27 cellular contexts compared by ENCODE assay signal in genomic region chr22:38165929-38166593, GRCh38. TPM values are rescaled to one million over a fixed set of nuclear protein-coding genes. Genes with fewer than 3 reads are reported as not detected.
A peak's percentile ranks its signal among the peaks of the same experiment; 100 is the strongest.
DNase-seq lines count a peak whose midpoint lies in the region; ATAC-seq, FAIRE-seq and TF ChIP-seq lines count a peak whose summit lies in the region.
"Had no signal": no experiment of that assay in that cellular context is flagged by ENCODE, and none has a peak within 500 bp of the region (broad histone marks: within the 10 kb centered on the region; RNA-seq: fewer than 3 reads in every experiment).

No MANE protein-coding gene starts in this region.

- BruUV-seq in HCT116 (replicated peaks; lab: Mats Ljungman, UMichigan): no TSS peak
- no TSS peak for BruUV-seq in endothelial cell of umbilical vein (replicated peaks; lab: Mats Ljungman, UMichigan)

- H2BK15ac ChIP-seq in mesenchymal stem cell (ENCODE audit: low read depth, poor library complexity, severe bottlenecking): no peak overlapping the region

- H3K4me2 ChIP-seq in HCT116 (ENCODE audit: low read length) (no peak overlapping the region), endothelial cell of umbilical vein (ENCODE audit: insufficient read depth, low read length) (no peak overlapping the region), mesenchymal stem cell (ENCODE audit: low read length, poor library complexity, severe bottlenecking) (no peak overlapping the region)

- no peaks in the 10 kb centered on the region for H3K9me3 ChIP-seq in HCT116 (ENCODE audit: control insufficient read depth in 1 of 2, insufficient read depth in 1 of 2, low read depth in 1 of 2, low read length in 2 of 2)
- H3K9me3 ChIP-seq in endothelial cell of umbilical vein (replicated peaks; ENCODE audit: control insufficient read depth, insufficient read depth, low read length): no peaks in the 10 kb centered on the region
- no peaks in the 10 kb centered on the region for H3K9me3 ChIP-seq in mesenchymal stem cell (ENCODE audit: control insufficient read depth, low read length)
- H3K9me3 ChIP-seq: testis had no signal

- ATAC-seq in HCT116 (peak; percentile 60), HG03135 (IDR thresholded peaks at IDR 0.05; ENCODE audit: unreplicated experiment) (no peak), GM19452 (IDR thresholded peaks at IDR 0.05; ENCODE audit: unreplicated experiment) (no peak)
- ATAC-seq: esophagus mucosa; stimulated activated naive CD8-positive, alpha-beta T cell treated with anti-CD3 and anti-CD28 coated beads, Interleukin-15, Interleukin-2, amounts not matched to agents 100 U/mL and 50 U/mL, for 24 hours had no signal

- no peak overlapping the region for H2BK120ac ChIP-seq in mesenchymal stem cell (ENCODE audit: low read depth, low read length)

- H3K9ac ChIP-seq in HCT116 (ENCODE audit: low read length) (no peak overlapping the region), endothelial cell of umbilical vein (replicated peaks; ENCODE audit: extremely low read depth, insufficient read depth, low read length) (no peak overlapping the region), mesenchymal stem cell (ENCODE audit: low read length) (no peak overlapping the region)
- H3K9ac ChIP-seq: GM23248 had no signal

- H3K27ac ChIP-seq in HCT116 (ENCODE audit: low read depth, low read length) (no peak overlapping the region), endothelial cell of umbilical vein (ENCODE audit: insufficient read depth, low read depth, low read length) (no peak overlapping the region), mesenchymal stem cell (ENCODE audit: low read length, poor library complexity, severe bottlenecking) (no peak overlapping the region)
- H3K27ac ChIP-seq: GM23248 had no signal

- no peaks in the 10 kb centered on the region for H3K79me2 ChIP-seq in HCT116 (ENCODE audit: insufficient read depth, low read length)
- H3K79me2 ChIP-seq in endothelial cell of umbilical vein (ENCODE audit: control insufficient read depth, insufficient read depth, low read length): no peaks in the 10 kb centered on the region

- no peak overlapping the region for H3K4ac ChIP-seq in mesenchymal stem cell (ENCODE audit: low read depth in 1 of 2, low read length in 2 of 2)

- peak overlapping the region in 1 of 2 experiments; percentile 2 for H3K14ac ChIP-seq in mesenchymal stem cell (ENCODE audit: low read length in 2 of 2)

- H2AFZ ChIP-seq in HCT116 (ENCODE audit: low read depth, low read length, poor library complexity, severe bottlenecking): no peak overlapping the region
- H2AFZ ChIP-seq in endothelial cell of umbilical vein (ENCODE audit: low read depth, low read length): peak overlapping the region; percentile 29
- H2AFZ ChIP-seq in mesenchymal stem cell (ENCODE audit: low read depth, low read length): no peak overlapping the region
- H2AFZ ChIP-seq: GM23248 had no signal

- RAD21 ChIA-PET in HCT116 (lab: Charles Lee; ENCODE audit: low non-redundant PET in 1 of 2, low total read pairs in 2 of 2, uncharacterized antibody in 2 of 2, unreplicated experiment in 2 of 2): no interaction called here

- H2BK12ac ChIP-seq in mesenchymal stem cell (ENCODE audit: low read length in 2 of 2): no peak overlapping the region

- no peak overlapping the region for H2AK5ac ChIP-seq in mesenchymal stem cell (ENCODE audit: low read length, severe bottlenecking)

- no peak overlapping the region for H2BK5ac ChIP-seq in mesenchymal stem cell (ENCODE audit: low read depth, low read length, poor library complexity, severe bottlenecking)

- no peak overlapping the region for H3K18ac ChIP-seq in mesenchymal stem cell (ENCODE audit: low read depth in 1 of 2, low read length in 2 of 2)

- TF ChIP-seq RAD21 in HCT116 (IDR thresholded peaks at IDR 0.05; ENCODE audit: low read depth): no peak

- FAIRE-seq in endothelial cell of umbilical vein (lab: Jason Lieb, UNC): peak; percentile 31
- FAIRE-seq: GM12892, HTR-8/SVneo, RCC 7860, small intestine had no signal

- no peak overlapping the region for H3K23ac ChIP-seq in mesenchymal stem cell (ENCODE audit: low read length in 2 of 2)

- POLR2A ChIA-PET in HCT116 (lab: Charles Lee): no interaction called here
- POLR2A ChIA-PET in endothelial cell of umbilical vein (lab: Charles Lee): no interaction called here

- no peak for TF ChIP-seq CTCF in HCT116 (IDR thresholded peaks at IDR 0.05 in 2 of 3, conservative IDR thresholded peaks at IDR 0.05 in 1 of 3; ENCODE audit: borderline replicate concordance in 1 of 3, insufficient read depth in 1 of 3, low read depth in 2 of 3, low read length in 2 of 3)
- no peak for TF ChIP-seq CTCF in endothelial cell of umbilical vein (IDR thresholded peaks at IDR 0.05; ENCODE audit: extremely low read depth in 1 of 2, insufficient read depth in 1 of 2, low read depth in 1 of 2, low read length in 2 of 2)

- H3K79me1 ChIP-seq in mesenchymal stem cell (replicated peaks; ENCODE audit: low read length, poor library complexity, severe bottlenecking): no peaks in the 10 kb centered on the region

- H4K20me1 ChIP-seq in HCT116 (ENCODE audit: insufficient read depth) (no peaks in the 10 kb centered on the region), endothelial cell of umbilical vein (replicated peaks; ENCODE audit: control insufficient read depth, extremely low read depth, insufficient read depth, low read length) (no peaks in the 10 kb centered on the region)

- intact Hi-C loops in HCT116 (cut with micrococcal nuclease): no loop called here
- intact Hi-C loops in endothelial cell of umbilical vein (cut with micrococcal nuclease): no loop called here

- dilution Hi-C loops in endothelial cell of umbilical vein (cut with MboI; ENCODE audit: extremely low pct_ligation_motif_present, low sequenced_read_pairs): no loop called here

- H3K27me3 ChIP-seq in HCT116 (ENCODE audit: insufficient read depth, low read length) (no peaks in the 10 kb centered on the region), endothelial cell of umbilical vein (ENCODE audit: control insufficient read depth in 2 of 2, insufficient read depth in 2 of 2, low read length in 2 of 2) (no peaks in the 10 kb centered on the region), mesenchymal stem cell (ENCODE audit: control insufficient read depth in 1 of 2, insufficient read depth in 1 of 2, low read length in 2 of 2) (no peaks in the 10 kb centered on the region)
- H3K27me3 ChIP-seq: testis had no signal

- no peak overlapping the region for H4K91ac ChIP-seq in mesenchymal stem cell (ENCODE audit: low read length)

- H4K8ac ChIP-seq in mesenchymal stem cell (ENCODE audit: low read length): peak overlapping the region; percentile 45

- H3K36me3 ChIP-seq in HCT116 (ENCODE audit: control insufficient read depth in 1 of 2, insufficient read depth in 2 of 2, low read length in 2 of 2): no peaks in the 10 kb centered on the region; a peak in 1 of 4 replicates
- H3K36me3 ChIP-seq in endothelial cell of umbilical vein (ENCODE audit: control insufficient read depth in 2 of 2, extremely low read depth in 1 of 2, insufficient read depth in 2 of 2, low read length in 2 of 2): no peaks in the 10 kb centered on the region
- peaks cover 0 to 28% of the 10 kb centered on the region in 2 experiments for H3K36me3 ChIP-seq in mesenchymal stem cell (ENCODE audit: control insufficient read depth in 1 of 2, insufficient read depth in 2 of 2, low read depth in 1 of 2, low read length in 2 of 2)

- H3K9me2 ChIP-seq in HCT116 (ENCODE audit: insufficient read depth): no peaks in the 10 kb centered on the region

- CTCF ChIA-PET in HCT116 (lab: Charles Lee): no interaction called here
- CTCF ChIA-PET in endothelial cell of umbilical vein (lab: Charles Lee): interaction anchor here (0.6 to 0.9 kb wide), 3 partner anchors 11 to 66 kb away, joined by 3 read pairs; partner anchors contain the start of gene PLA2G6

- no peaks in the 10 kb centered on the region for H3K9me1 ChIP-seq in endothelial cell of umbilical vein (replicated peaks; ENCODE audit: control insufficient read depth, extremely low read depth, insufficient read depth, low read length)

- H3K4me1 ChIP-seq in HCT116 (ENCODE audit: control insufficient read depth in 1 of 2, insufficient read depth in 2 of 2, low read length in 2 of 2) (peaks cover 17 to 18% of the 10 kb centered on the region in 2 experiments), endothelial cell of umbilical vein (ENCODE audit: control insufficient read depth, extremely low read depth, insufficient read depth, low read length) (peaks cover 8% of the 10 kb centered on the region), mesenchymal stem cell (ENCODE audit: control insufficient read depth, insufficient read depth, low read depth, low read length) (peaks cover 29% of the 10 kb centered on the region)

- 85% methylated on average over 12 of the region's 13 CpGs for WGBS in mesenchymal stem cell

- H3K4me3 ChIP-seq in HCT116 (replicated peaks in 1 of 2; ENCODE audit: low read depth in 1 of 2, low read length in 2 of 2) (no peak overlapping the region), endothelial cell of umbilical vein (replicated peaks in 1 of 3; ENCODE audit: insufficient read depth in 1 of 3, low read depth in 1 of 3, low read length in 3 of 3) (no peak overlapping the region), mesenchymal stem cell (ENCODE audit: insufficient read depth in 1 of 2, low read depth in 1 of 2, low read length in 2 of 2) (no peak overlapping the region)
- H3K4me3 ChIP-seq: GM23248, lung, testis had no signal

- DNase-seq in HCT116 (ENCODE audit: low read depth, low spot score) (no peak), endothelial cell of umbilical vein (ENCODE audit: low read depth, low spot score) (no peak), mesenchymal stem cell (no peak), GOT3 (lab: John Stamatoyannopoulos, UW) (no peak)
- no peak for DNase-seq in stimulated activated naive CD4-positive, alpha-beta T cell treated with Interleukin-2 at 50 U/mL for 16 hours (lab: John Stamatoyannopoulos, UW)
- DNase-seq: activated CD4-positive, alpha-beta T cell treated with anti-CD3 and anti-CD28 coated beads, Interleukin-2, amount 10 ng/mL, durations not matched to agents 24 days and 14 days; activated gamma-delta T cell; C1 segment of cervical spinal cord; caudate nucleus; MM.1S; natural killer cell; NCI-H526; occipital lobe; stimulated activated naive CD8-positive, alpha-beta T cell treated with anti-CD3 and anti-CD28 coated beads, Interleukin-15, Interleukin-2, amounts not matched to agents 100 U/mL and 50 U/mL, for 24 hours; SW 1271; T-helper 9 cell; testis had no signal

- TF ChIP-seq POLR2A in HCT116 (IDR thresholded peaks at IDR 0.05; ENCODE audit: borderline replicate concordance, extremely low read depth, insufficient read depth, insufficient read length) (no peak), endothelial cell of umbilical vein (IDR thresholded peaks at IDR 0.05; ENCODE audit: low read depth, low read length) (no peak)

RNA-seq across cellular contexts. Expression of gene PLA2G6, which starts 15.6 kb away (rescaled TPM):
- total RNA-seq in HCT116 (2021; ENCODE audit: unreplicated experiment) (36.0 TPM), endothelial cell of umbilical vein (10.3 and 11.1 TPM in 2 replicates)
- polyA plus RNA-seq in HCT116 (2012): 24.8 and 27.6 TPM in 2 replicates
- 11.2 TPM for polyA plus RNA-seq in PFSK-1 (2012; ENCODE audit: insufficient read length, low read depth)
- polyA plus RNA-seq in endothelial cell of umbilical vein: 6.6 and 9.9 TPM in 2 replicates
- 1.8 and 3.7 TPM in 2 replicates for polyA plus RNA-seq in endothelial cell of umbilical vein (2011; cell fraction: cytosol; rRNA removed)
- 62.1 and 69.2 TPM in 2 replicates for polyA plus RNA-seq in endothelial cell of umbilical vein (2011; cell fraction: nucleus; rRNA removed)
- polyA plus RNA-seq in endothelial cell of umbilical vein (2012): 2.9 and 4.7 TPM in 2 replicates
- 16.0 and 17.4 TPM in 2 replicates for polyA minus RNA-seq in endothelial cell of umbilical vein
- polyA minus RNA-seq in endothelial cell of umbilical vein (2011; cell fraction: cytosol; rRNA and poly(A)+ RNA removed): 7.0 TPM
- polyA minus RNA-seq in endothelial cell of umbilical vein (2011; cell fraction: nucleus; rRNA and poly(A)+ RNA removed): 19.5 and 21.1 TPM in 2 replicates
- 3.7 TPM for polyA plus RNA-seq in mesenchymal stem cell (2013, experiment 1 of 2)
- polyA plus RNA-seq in mesenchymal stem cell (2013, experiment 2 of 2): 4.4 TPM

RNA-seq across cellular contexts. Expression of gene MAFF, which starts 35.7 kb away (rescaled TPM):
- total RNA-seq in HCT116 (2021; ENCODE audit: unreplicated experiment): 26.0 TPM
- 19.6 and 30.2 TPM in 2 replicates for polyA plus RNA-seq in HCT116 (2012)
- polyA plus RNA-seq in PFSK-1 (2012; ENCODE audit: insufficient read length, low read depth): 145 TPM
- total RNA-seq in endothelial cell of umbilical vein: 59.5 and 61.2 TPM in 2 replicates
- polyA plus RNA-seq in endothelial cell of umbilical vein: 29.0 and 30.5 TPM in 2 replicates
- 30.6 and 35.8 TPM in 2 replicates for polyA plus RNA-seq in endothelial cell of umbilical vein (2011; cell fraction: cytosol; rRNA removed)
- 23.2 and 24.2 TPM in 2 replicates for polyA plus RNA-seq in endothelial cell of umbilical vein (2011; cell fraction: nucleus; rRNA removed)
- polyA plus RNA-seq in endothelial cell of umbilical vein (2012): 43.3 and 46.8 TPM in 2 replicates
- polyA minus RNA-seq in endothelial cell of umbilical vein: 16.2 and 18.6 TPM in 2 replicates
- polyA minus RNA-seq in endothelial cell of umbilical vein (2011; cell fraction: cytosol; rRNA and poly(A)+ RNA removed): 6.8 TPM
- 10.8 and 23.0 TPM in 2 replicates for polyA minus RNA-seq in endothelial cell of umbilical vein (2011; cell fraction: nucleus; rRNA and poly(A)+ RNA removed)
- polyA plus RNA-seq in mesenchymal stem cell (2013, experiment 1 of 2): 9.1 TPM
- 8.8 TPM for polyA plus RNA-seq in mesenchymal stem cell (2013, experiment 2 of 2)

RNA-seq across cellular contexts. Expression of gene BAIAP2L2, which starts 55.6 kb away (rescaled TPM):
- total RNA-seq in HCT116 (2021; ENCODE audit: unreplicated experiment) (1.0 TPM), endothelial cell of umbilical vein (0.16 and 0.20 TPM in 2 replicates)
- 0.82 and 0.96 TPM in 2 replicates for polyA plus RNA-seq in HCT116 (2012)
- polyA plus RNA-seq in PFSK-1 (2012; ENCODE audit: insufficient read length, low read depth): 1.2 TPM
- polyA plus RNA-seq in endothelial cell of umbilical vein: 0.35 and 0.43 TPM in 2 replicates
- 0.11 and 0.15 TPM in 2 replicates for polyA plus RNA-seq in endothelial cell of umbilical vein (2011; cell fraction: cytosol; rRNA removed)
- polyA plus RNA-seq in endothelial cell of umbilical vein (2011; cell fraction: nucleus; rRNA removed): 0.17 and 0.50 TPM in 2 replicates
- polyA plus RNA-seq in endothelial cell of umbilical vein (2012): 0.13 and 0.95 TPM in 2 replicates
- polyA minus RNA-seq in endothelial cell of umbilical vein: not detected in 2 replicates
- polyA minus RNA-seq in endothelial cell of umbilical vein (2011; cell fraction: cytosol; rRNA and poly(A)+ RNA removed): not detected
- not detected in 2 replicates for polyA minus RNA-seq in endothelial cell of umbilical vein (2011; cell fraction: nucleus; rRNA and poly(A)+ RNA removed)
- 0.33 TPM for polyA plus RNA-seq in mesenchymal stem cell (2013, experiment 1 of 2)
- polyA plus RNA-seq in mesenchymal stem cell (2013, experiment 2 of 2): 0.30 TPM
- total RNA-seq: occipital lobe had no signal
